31 cellular contexts compared by ENCODE assay signal in the genomic region with DNA sequence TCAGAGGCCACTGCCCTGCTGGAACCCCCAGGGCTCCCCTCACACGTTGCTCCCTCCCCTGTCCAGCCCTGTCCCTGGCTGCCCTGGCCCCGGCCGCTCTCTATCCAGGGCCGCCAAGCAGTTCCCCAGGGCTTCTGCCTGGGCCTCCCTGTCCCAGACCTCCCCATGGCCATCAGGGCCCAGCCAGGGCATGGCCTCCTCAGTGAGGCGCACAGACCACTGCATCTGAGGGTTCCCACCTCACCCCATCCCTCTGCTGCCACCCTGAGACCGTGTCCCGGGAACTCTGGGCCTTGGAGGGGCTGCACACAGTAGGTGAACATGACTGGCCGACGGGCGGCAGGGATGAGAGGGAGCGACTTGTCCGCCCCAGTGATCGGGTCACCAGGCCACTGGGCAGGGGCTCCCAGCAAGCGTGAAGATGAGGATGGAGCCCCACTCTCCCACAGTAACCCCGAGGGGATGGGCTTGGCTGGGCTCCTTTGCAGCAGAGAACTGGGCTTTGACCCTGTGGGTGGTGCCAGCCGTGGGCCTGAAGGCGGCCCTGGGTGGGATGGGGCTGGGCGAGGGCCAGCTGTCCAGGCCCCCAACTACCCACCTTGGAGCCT.
"Had no signal": no experiment of that assay in that cellular context is flagged by ENCODE, and none has a peak within 500 bp of the region (broad histone marks: within the 10 kb centered on the region; RNA-seq: fewer than 3 reads in every experiment).

No MANE protein-coding gene starts in this region.

- H3K27me3 ChIP-seq: ascending aorta, cardiac muscle cell, heart left ventricle, pancreas, sigmoid colon, suprapubic skin, tibial nerve, uterus had no signal

- H3K9me3 Mint-ChIP-seq: activated CD4-positive, alpha-beta memory T cell treated with anti-CD3 and anti-CD28 coated beads for 36 hours; activated CD4-positive, alpha-beta T cell treated with anti-CD3 and anti-CD28 coated beads, Interleukin-2, amount 10 ng/mL, durations not matched to agents 24 days and 14 days; activated naive CD4-positive, alpha-beta T cell treated with anti-CD3 and anti-CD28 coated beads for 36 hours; activated naive CD8-positive, alpha-beta T cell treated with anti-CD3 and anti-CD28 coated beads for 36 hours; activated T-helper 1 cell treated with anti-CD3 and anti-CD28 coated beads, Interleukin-12 subunit alpha, Interleukin-12 subunit beta, Interleukin-2, Interleukin-4 antibody, amounts not matched to agents 30 ng/mL and 10 ng/mL and 1 ng/mL, durations not matched to agents 14 hours and 24 hours and 36 hours; nephron had no signal

- H3K36me3 ChIP-seq: ascending aorta, cardiac muscle cell, heart left ventricle, pancreas, prostate gland, sigmoid colon, suprapubic skin, uterus had no signal

- H3K4me1 ChIP-seq: ascending aorta, pancreas, prostate gland, uterus had no signal

- H3K27ac Mint-ChIP-seq: activated CD4-positive, alpha-beta memory T cell treated with anti-CD3 and anti-CD28 coated beads for 36 hours; activated CD4-positive, alpha-beta T cell treated with anti-CD3 and anti-CD28 coated beads, Interleukin-2, amount 10 ng/mL, durations not matched to agents 24 days and 14 days; activated naive CD4-positive, alpha-beta T cell treated with anti-CD3 and anti-CD28 coated beads for 36 hours; activated naive CD8-positive, alpha-beta T cell treated with anti-CD3 and anti-CD28 coated beads for 36 hours; activated T-helper 1 cell treated with anti-CD3 and anti-CD28 coated beads, Interleukin-12 subunit alpha, Interleukin-12 subunit beta, Interleukin-2, Interleukin-4 antibody, amounts not matched to agents 30 ng/mL and 10 ng/mL and 1 ng/mL, durations not matched to agents 14 hours and 24 hours and 36 hours; nephron had no signal

- H3K27ac ChIP-seq: cardiac muscle cell, pancreas, prostate gland, suprapubic skin, uterus had no signal

- DNase-seq: activated CD4-positive, alpha-beta memory T cell treated with anti-CD3 and anti-CD28 coated beads for 36 hours; activated CD4-positive, alpha-beta T cell treated with anti-CD3 and anti-CD28 coated beads, Interleukin-2, amount 10 ng/mL, durations not matched to agents 24 days and 14 days; activated CD4-positive, CD25-positive, alpha-beta regulatory T cell treated with anti-CD3 and anti-CD28 coated beads, Interleukin-2, amount 50 U/mL, for 72 hours; activated CD8-positive, alpha-beta memory T cell treated with anti-CD3 and anti-CD28 coated beads, Interleukin-2, amount 50 U/mL, for 4 hours; activated effector memory CD4-positive, alpha-beta T cell treated with anti-CD3 and anti-CD28 coated beads, Interleukin-2, amount 50 U/mL, for 16 hours; activated naive CD4-positive, alpha-beta T cell treated with anti-CD3 and anti-CD28 coated beads for 36 hours; activated naive CD8-positive, alpha-beta T cell treated with anti-CD3 and anti-CD28 coated beads for 36 hours; activated T-cell treated with anti-CD3 and anti-CD28 coated beads, Interleukin-2, amount 50 U/mL, for 1 hour; cortex of kidney; foreskin fibroblast; heart left ventricle; retina; sigmoid colon; small intestine; stimulated activated CD4-positive, alpha-beta T cell treated with anti-CD3 and anti-CD28 coated beads, Interleukin-1b, Interleukin-23, amount 100 ng/mL, for 48 hours; stimulated activated CD4-positive, alpha-beta T cell treated with anti-CD3 and anti-CD28 coated beads, Interleukin-4, amount 100 ng/mL, for 4 hours; stimulated activated CD8-positive, alpha-beta memory T cell treated with anti-CD3 and anti-CD28 coated beads, Interleukin-4, amount 100 ng/mL, for 48 hours; stimulated activated naive CD4-positive, alpha-beta T cell; T-helper 2 cell; uterus had no signal

- ATAC-seq: esophagus mucosa, pancreas had no signal

- H3K4me3 ChIP-seq: ascending aorta, cardiac muscle cell, heart left ventricle, lung, pancreas, prostate gland, sigmoid colon, suprapubic skin, tibial nerve, uterus had no signal

- H3K27me3 Mint-ChIP-seq: activated CD4-positive, alpha-beta T cell treated with anti-CD3 and anti-CD28 coated beads, Interleukin-2, amount 10 ng/mL, durations not matched to agents 24 days and 14 days; activated naive CD8-positive, alpha-beta T cell treated with anti-CD3 and anti-CD28 coated beads for 36 hours had no signal

- H3K4me1 Mint-ChIP-seq: activated CD4-positive, alpha-beta T cell treated with anti-CD3 and anti-CD28 coated beads, Interleukin-2, amount 10 ng/mL, durations not matched to agents 24 days and 14 days; activated naive CD8-positive, alpha-beta T cell treated with anti-CD3 and anti-CD28 coated beads for 36 hours had no signal

- H3K4me3 Mint-ChIP-seq: activated CD4-positive, alpha-beta memory T cell treated with anti-CD3 and anti-CD28 coated beads for 36 hours; activated CD4-positive, alpha-beta T cell treated with anti-CD3 and anti-CD28 coated beads, Interleukin-2, amount 10 ng/mL, durations not matched to agents 24 days and 14 days; activated naive CD4-positive, alpha-beta T cell treated with anti-CD3 and anti-CD28 coated beads for 36 hours; activated naive CD8-positive, alpha-beta T cell treated with anti-CD3 and anti-CD28 coated beads for 36 hours; activated T-helper 1 cell treated with anti-CD3 and anti-CD28 coated beads, Interleukin-12 subunit alpha, Interleukin-12 subunit beta, Interleukin-2, Interleukin-4 antibody, amounts not matched to agents 30 ng/mL and 10 ng/mL and 1 ng/mL, durations not matched to agents 14 hours and 24 hours and 36 hours; brain; nephron had no signal

- H3K9me3 ChIP-seq: ascending aorta, heart left ventricle, pancreas, prostate gland, sigmoid colon, suprapubic skin, tibial nerve, uterus had no signal

- H3K36me3 Mint-ChIP-seq: activated CD4-positive, alpha-beta memory T cell treated with anti-CD3 and anti-CD28 coated beads for 36 hours; activated naive CD8-positive, alpha-beta T cell treated with anti-CD3 and anti-CD28 coated beads for 36 hours had no signal
